ENCODE assay signal across 19 cellular contexts in genomic region chr13:40340368-40341085, GRCh38.
A peak's percentile ranks its signal among the peaks of the same experiment; 100 is the strongest.
DNase-seq lines count a peak whose midpoint lies in the region; ATAC-seq and TF ChIP-seq lines count a peak whose summit lies in the region.
"Had no signal": no experiment of that assay in that cellular context is flagged by ENCODE, and none has a peak within 500 bp of the region (broad histone marks: within the 10 kb centered on the region; RNA-seq: fewer than 3 reads in every experiment).

No MANE protein-coding gene starts in this region.

- no peak overlapping the region for H3K9ac ChIP-seq in neural progenitor cell

- no peak overlapping the region for H2AFZ ChIP-seq in neural progenitor cell (replicated peaks)

- H3K27ac ChIP-seq in neural progenitor cell (peak overlapping the region; percentile 55), tibial nerve (no peak overlapping the region)
- H3K27ac ChIP-seq: cardiac muscle cell, epithelial cell of prostate, prostate gland had no signal

- no peak for TF ChIP-seq POLR2A in tibial nerve (IDR thresholded peaks at IDR 0.05)

- TF ChIP-seq CTCF in epithelial cell of proximal tubule (conservative IDR thresholded peaks at IDR 0.05; ENCODE audit: low read depth, low read length) (peak; percentile 51), neural progenitor cell (IDR thresholded peaks at IDR 0.05) (no peak), tibial nerve (IDR thresholded peaks at IDR 0.05) (no peak)

- H3K4me2 ChIP-seq in neural progenitor cell = peak overlapping the region; percentile 45

- H3K4me1 Mint-ChIP-seq in neural progenitor cell = peaks cover 55% of the 10 kb centered on the region
- H3K4me1 Mint-ChIP-seq in activated T-cell treated with anti-CD3 and anti-CD28 coated beads, Interleukin-2, amount 50 U/mL, for 4 hours (ENCODE audit: low read depth) = peaks cover 9% of the 10 kb centered on the region

- ATAC-seq in HG02571 (IDR thresholded peaks at IDR 0.05; ENCODE audit: unreplicated experiment) (no peak), GM18511 (IDR thresholded peaks at IDR 0.05; ENCODE audit: unreplicated experiment) (no peak)
- ATAC-seq in activated T-cell treated with anti-CD3 and anti-CD28 coated beads, Interleukin-2, amount 50 U/mL, for 4 hours = no peak

- no peaks in the 10 kb centered on the region for H3K79me2 ChIP-seq in neural progenitor cell (ENCODE audit: low read depth)

- peak overlapping the region; percentile 76 for H3K27ac Mint-ChIP-seq in neural progenitor cell
- H3K27ac Mint-ChIP-seq: activated CD4-positive, alpha-beta T cell treated with anti-CD3 and anti-CD28 coated beads, Interleukin-2, amount 10 ng/mL, durations not matched to agents 7 days and 5 days; CD14-positive monocyte had no signal

- H3K4me1 ChIP-seq in neural progenitor cell = peaks cover 22% of the 10 kb centered on the region
- H3K4me1 ChIP-seq in tibial nerve = peaks cover 0 to 44% (median 8%) of the 10 kb centered on the region in 4 donors
- H3K4me1 ChIP-seq: prostate gland had no signal

- no peaks in the 10 kb centered on the region for H3K36me3 ChIP-seq in neural progenitor cell
- H3K36me3 ChIP-seq in tibial nerve = no peaks in the 10 kb centered on the region
- H3K36me3 ChIP-seq: cardiac muscle cell, prostate gland had no signal

- peaks cover 28% of the 10 kb centered on the region for H3K27me3 ChIP-seq in neural progenitor cell
- H3K27me3 ChIP-seq in tibial nerve = no peaks in the 10 kb centered on the region
- H3K27me3 ChIP-seq: cardiac muscle cell had no signal

- peaks cover 8% of the 10 kb centered on the region for H3K9me3 Mint-ChIP-seq in neural progenitor cell
- no peaks in the 10 kb centered on the region for H3K9me3 Mint-ChIP-seq in activated T-cell treated with anti-CD3 and anti-CD28 coated beads, Interleukin-2, amount 50 U/mL, for 4 hours
- H3K9me3 Mint-ChIP-seq: activated CD4-positive, alpha-beta T cell treated with anti-CD3 and anti-CD28 coated beads, Interleukin-2, amount 10 ng/mL, durations not matched to agents 7 days and 5 days had no signal

- H4K20me1 ChIP-seq in neural progenitor cell (ENCODE audit: low read depth) = no peaks in the 10 kb centered on the region

- peaks cover 13% of the 10 kb centered on the region for H3F3A ChIP-seq in neural progenitor cell (ENCODE audit: low read depth)

- H3K4me3 Mint-ChIP-seq in neural progenitor cell = no peak overlapping the region
- no peak overlapping the region for H3K4me3 Mint-ChIP-seq in activated T-cell treated with anti-CD3 and anti-CD28 coated beads, Interleukin-2, amount 50 U/mL, for 4 hours
- H3K4me3 Mint-ChIP-seq: activated CD4-positive, alpha-beta T cell treated with anti-CD3 and anti-CD28 coated beads, Interleukin-2, amount 10 ng/mL, durations not matched to agents 7 days and 5 days; CD14-positive monocyte had no signal

- no peaks in the 10 kb centered on the region for H3K36me3 Mint-ChIP-seq in neural progenitor cell
- peaks cover 2% of the 10 kb centered on the region for H3K36me3 Mint-ChIP-seq in activated T-cell treated with anti-CD3 and anti-CD28 coated beads, Interleukin-2, amount 50 U/mL, for 4 hours (ENCODE audit: insufficient read depth)
- H3K36me3 Mint-ChIP-seq: CD14-positive monocyte had no signal

- DNase-seq in ELF-1 (ENCODE audit: low read depth, low spot score) (peak; percentile 75), RPMI7951 (ENCODE audit: low read depth) (peak; percentile 52), epithelial cell of proximal tubule (ENCODE audit: low read depth) (no peak), neural progenitor cell (ENCODE audit: low spot score) (peak; percentile 11), tibial nerve (ENCODE audit: low spot score in 2 of 2) (no peak)
- DNase-seq in activated T-cell treated with anti-CD3 and anti-CD28 coated beads, Interleukin-2, amount 50 U/mL, for 4 hours = no peak
- DNase-seq: activated CD4-positive, alpha-beta T cell treated with anti-CD3 and anti-CD28 coated beads, Interleukin-2, amount 10 ng/mL, durations not matched to agents 7 days and 5 days; KG1; midbrain; NCI-H2029 treated with DMSO at 0.1 percent for 48 hours; stimulated activated CD4-positive, alpha-beta T cell treated with anti-CD3 and anti-CD28 coated beads, Interleukin-4, amount 100 ng/mL, for 24 hours; stimulated activated naive CD4-positive, alpha-beta T cell; T-helper 1 cell had no signal

- 62 to 66% methylated on average over 6 of the region's 6 CpGs for WGBS in tibial nerve, 2 donors

- no peaks in the 10 kb centered on the region for H3K9me3 ChIP-seq in neural progenitor cell (ENCODE audit: low read depth)
- no peaks in the 10 kb centered on the region for H3K9me3 ChIP-seq in tibial nerve
- H3K9me3 ChIP-seq: prostate gland had no signal

- no peak for TF ChIP-seq EP300 in tibial nerve (IDR thresholded peaks at IDR 0.05)

- H3K4me3 ChIP-seq in epithelial cell of proximal tubule (ENCODE audit: low read depth, low read length) (no peak overlapping the region), neural progenitor cell (no peak overlapping the region), tibial nerve (no peak overlapping the region)
- H3K4me3 ChIP-seq: cardiac muscle cell, prostate gland had no signal

- peaks cover 2% of the 10 kb centered on the region for H3K27me3 Mint-ChIP-seq in neural progenitor cell (ENCODE audit: insufficient read depth, low read depth)
- H3K27me3 Mint-ChIP-seq in activated T-cell treated with anti-CD3 and anti-CD28 coated beads, Interleukin-2, amount 50 U/mL, for 4 hours (ENCODE audit: low read depth) = no peaks in the 10 kb centered on the region
- H3K27me3 Mint-ChIP-seq: activated CD4-positive, alpha-beta T cell treated with anti-CD3 and anti-CD28 coated beads, Interleukin-2, amount 10 ng/mL, durations not matched to agents 7 days and 5 days had no signal

Comparison
In these comparisons a context has a peak if more than half of its experiments do, and no peak if none do; other contexts are left out.
1. DNase-seq: peak in ELF-1 (single experiment), RPMI7951 (single experiment) and neural progenitor cell (single experiment); none in epithelial cell of proximal tubule (single experiment), tibial nerve (0 of 2) and activated T-cell treated with anti-CD3 and anti-CD28 coated beads, Interleukin-2, amount 50 U/mL, for 4 hours (single experiment).